8 cellular contexts compared by ENCODE assay signal in the genomic region with DNA sequence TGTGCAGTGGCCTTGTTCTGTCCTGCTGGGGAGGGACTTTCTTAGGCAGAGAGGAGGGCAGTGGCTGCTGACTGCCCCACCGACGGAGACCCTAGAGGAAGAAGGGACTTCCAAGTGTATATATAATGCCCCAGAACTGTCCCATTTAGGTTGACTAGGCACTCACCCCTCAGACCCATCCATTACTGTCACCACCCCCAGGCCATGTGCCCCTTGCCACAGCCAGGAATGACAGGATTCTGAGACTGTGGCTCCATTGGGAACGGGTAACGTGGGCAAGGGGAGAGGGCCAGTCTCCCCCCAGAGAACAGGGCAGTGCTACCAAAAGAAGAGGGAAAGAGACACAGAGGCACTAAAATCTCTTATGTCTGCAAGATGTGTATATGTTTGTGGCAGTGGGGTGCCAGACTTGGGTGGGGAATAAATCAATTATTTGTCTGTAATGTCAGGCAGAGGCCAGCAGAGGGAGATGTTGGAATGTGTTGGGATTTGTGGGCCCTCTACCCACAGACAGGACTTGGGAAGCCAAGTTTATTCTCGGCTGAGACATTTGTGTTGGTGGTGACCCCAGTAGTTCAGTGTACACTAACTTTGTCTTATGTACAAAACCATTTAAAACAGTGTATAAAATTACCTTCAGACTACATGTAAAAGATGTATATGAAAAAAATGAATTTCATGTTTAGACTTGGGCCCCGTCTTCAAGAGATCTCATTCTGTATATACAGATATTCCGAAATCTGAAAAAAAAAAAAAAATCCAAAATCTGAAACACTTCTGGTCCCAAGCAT. TPM values are rescaled to one million over a fixed set of nuclear protein-coding genes. Genes with fewer than 3 reads are reported as not detected.
DNase-seq lines count a peak whose midpoint lies in the region; ATAC-seq and TF ChIP-seq lines count a peak whose summit lies in the region.

No MANE protein-coding gene starts in this region.

- CTCF ChIA-PET in activated CD4-positive, alpha-beta T cell treated with anti-CD3 and anti-CD28 coated beads, Interleukin-2, amount 10 ng/mL, durations not matched to agents 7 days and 5 days (lab: Charles Lee), result interaction anchor here (0.6 kb wide), 1 partner anchor 1872 kb away, joined by 4 read pairs; no protein-coding TSS in a partner anchor

- H3K4me3 Mint-ChIP-seq in activated CD4-positive, alpha-beta T cell treated with anti-CD3 and anti-CD28 coated beads, Interleukin-2, amount 10 ng/mL, durations not matched to agents 7 days and 5 days, result no peak overlapping the region

- H3K27ac ChIP-seq in foreskin keratinocyte, result no peak overlapping the region

- DNase-seq in NCI-H524 (lab: John Stamatoyannopoulos, UW) (peak; percentile 47 to 58), NCI-H524 treated with DMSO at 0.1 percent for 48 hours (lab: John Stamatoyannopoulos, UW) (no peak), NCI-H146 (lab: John Stamatoyannopoulos, UW) (peak; percentile 43), foreskin keratinocyte (no peak), omental fat pad (ENCODE audit: low spot score) (no peak)
- DNase-seq in activated CD4-positive, alpha-beta T cell treated with anti-CD3 and anti-CD28 coated beads, Interleukin-2, amount 10 ng/mL, durations not matched to agents 7 days and 5 days, result peak; percentile 39

- peaks cover 7% of the 10 kb centered on the region for H3K27me3 Mint-ChIP-seq in activated CD4-positive, alpha-beta T cell treated with anti-CD3 and anti-CD28 coated beads, Interleukin-2, amount 10 ng/mL, durations not matched to agents 7 days and 5 days

- POLR2A ChIA-PET in activated CD4-positive, alpha-beta T cell treated with anti-CD3 and anti-CD28 coated beads, Interleukin-2, amount 10 ng/mL, durations not matched to agents 7 days and 5 days (lab: Charles Lee), result no interaction called here

- H3K9me3 Mint-ChIP-seq in activated CD4-positive, alpha-beta T cell treated with anti-CD3 and anti-CD28 coated beads, Interleukin-2, amount 10 ng/mL, durations not matched to agents 7 days and 5 days, result no peaks in the 10 kb centered on the region

- no peaks in the 10 kb centered on the region for H3K4me1 Mint-ChIP-seq in activated CD4-positive, alpha-beta T cell treated with anti-CD3 and anti-CD28 coated beads, Interleukin-2, amount 10 ng/mL, durations not matched to agents 7 days and 5 days

- H3K36me3 Mint-ChIP-seq in activated CD4-positive, alpha-beta T cell treated with anti-CD3 and anti-CD28 coated beads, Interleukin-2, amount 10 ng/mL, durations not matched to agents 7 days and 5 days (ENCODE audit: low read depth), result no peaks in the 10 kb centered on the region

- H3K27me3 ChIP-seq in foreskin keratinocyte, result peaks cover 3% of the 10 kb centered on the region

- TF ChIP-seq CTCF in foreskin keratinocyte (conservative IDR thresholded peaks at IDR 0.05) (peak; percentile 89), omental fat pad (IDR thresholded peaks at IDR 0.05) (peak in 1 of 3 donors; percentile 65)

- H3K27ac Mint-ChIP-seq in activated CD4-positive, alpha-beta T cell treated with anti-CD3 and anti-CD28 coated beads, Interleukin-2, amount 10 ng/mL, durations not matched to agents 7 days and 5 days, result no peak overlapping the region

- no peaks in the 10 kb centered on the region for H3K4me1 ChIP-seq in foreskin keratinocyte

- ATAC-seq in GM21619 (IDR thresholded peaks at IDR 0.05; ENCODE audit: unreplicated experiment), result peak; percentile 65
- ATAC-seq in foreskin keratinocyte, result peak; percentile 70
- peak; percentile 70 for ATAC-seq in omental fat pad (ENCODE audit: low FRiP score)
- no peak for ATAC-seq in HG03457 (IDR thresholded peaks at IDR 0.05; ENCODE audit: unreplicated experiment)

RNA-seq across cellular contexts. Expression of a gene that starts 24.0 kb away (rescaled TPM):
- total RNA-seq in activated CD4-positive, alpha-beta T cell treated with anti-CD3 and anti-CD28 coated beads, Interleukin-2, amount 10 ng/mL, durations not matched to agents 7 days and 5 days, result not detected
- total RNA-seq in foreskin keratinocyte (0.21 TPM in 1 of 2 replicates, not detected in the other), omental fat pad (10 to 100 TPM; 11.3 to 27.8 (median 25.9) TPM)
- polyA plus RNA-seq in foreskin keratinocyte, result 0.16 and 0.18 TPM in 2 replicates

RNA-seq across cellular contexts. Expression of a gene that starts 40.8 kb away (rescaled TPM):
- 100 to 1,000 TPM; 130 to 136 TPM for total RNA-seq in activated CD4-positive, alpha-beta T cell treated with anti-CD3 and anti-CD28 coated beads, Interleukin-2, amount 10 ng/mL, durations not matched to agents 7 days and 5 days
- 457 and 495 TPM in 2 replicates for total RNA-seq in foreskin keratinocyte
- polyA plus RNA-seq in foreskin keratinocyte, result 771 and 820 TPM in 2 replicates
- total RNA-seq in omental fat pad, result 100 to 1,000 TPM; 191 to 327 (median 225) TPM

RNA-seq across cellular contexts. Expression of a gene that starts 41.0 kb away (rescaled TPM):
- total RNA-seq in activated CD4-positive, alpha-beta T cell treated with anti-CD3 and anti-CD28 coated beads, Interleukin-2, amount 10 ng/mL, durations not matched to agents 7 days and 5 days, result 1 to 10 TPM; 5.4 to 6.2 TPM
- total RNA-seq in foreskin keratinocyte, result 6.8 and 6.9 TPM in 2 replicates
- polyA plus RNA-seq in foreskin keratinocyte, result 9.2 and 10.9 TPM in 2 replicates
- total RNA-seq in omental fat pad, result 10 to 100 TPM; 10.3 to 13.3 (median 11.3) TPM

Comparison
In these comparisons a context has a peak if more than half of its experiments do, and no peak if none do; other contexts are left out.
1. DNase-seq: peak in NCI-H524 (2 of 2), NCI-H146 (single experiment) and activated CD4-positive, alpha-beta T cell treated with anti-CD3 and anti-CD28 coated beads, Interleukin-2, amount 10 ng/mL, durations not matched to agents 7 days and 5 days (single experiment); none in NCI-H524 treated with DMSO at 0.1 percent for 48 hours (single experiment), foreskin keratinocyte (0 of 2) and omental fat pad (single experiment).
2. RNA of a gene that starts 24.0 kb away (total RNA-seq): 11.3 to 27.8 TPM in omental fat pad; 0.21 TPM in foreskin keratinocyte and not detected in activated CD4-positive, alpha-beta T cell treated with anti-CD3 and anti-CD28 coated beads, Interleukin-2, amount 10 ng/mL, durations not matched to agents 7 days and 5 days; every median in the first group is over 10 times any median in the second.